In the genomic region with DNA sequence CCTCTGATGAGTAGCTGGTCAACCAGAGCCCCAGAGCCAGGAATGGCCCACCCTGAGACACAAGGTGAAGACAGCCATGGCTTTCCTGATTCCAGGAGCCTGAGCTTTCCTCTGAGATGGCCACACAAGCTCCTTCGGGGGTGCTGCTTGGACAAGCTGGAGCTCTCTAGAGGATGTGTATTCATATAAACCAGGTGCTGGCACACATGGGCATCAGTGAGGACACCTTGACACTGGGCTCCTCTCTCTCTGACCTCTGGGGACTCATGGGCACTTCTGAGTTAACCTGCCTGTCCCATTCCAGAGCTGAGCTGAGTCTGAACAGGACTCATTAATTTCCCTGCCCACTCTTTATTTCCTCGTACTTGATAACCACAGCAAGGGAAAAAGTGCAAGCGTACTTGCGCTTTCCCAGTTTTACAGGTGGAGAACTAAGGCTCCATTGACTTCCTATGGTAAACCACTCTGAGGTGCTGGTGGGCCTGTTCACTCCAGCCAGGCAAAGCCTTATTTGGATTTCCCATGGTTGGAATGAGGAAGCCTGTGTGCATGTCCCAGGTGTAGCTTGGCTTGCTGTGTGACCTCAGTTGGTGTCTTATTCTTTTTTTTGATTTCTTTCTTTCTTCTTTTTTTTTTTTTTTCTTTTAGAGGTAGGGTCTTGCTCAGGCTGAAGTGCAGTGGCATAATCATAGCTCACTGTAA, we compare ENCODE assay signal across 25 cellular contexts. TPM values are rescaled to one million over a fixed set of nuclear protein-coding genes. Genes with fewer than 3 reads are reported as not detected.
DNase-seq lines count a peak whose midpoint lies in the region; ATAC-seq, FAIRE-seq and TF ChIP-seq lines count a peak whose summit lies in the region.
"Had no signal": no experiment of that assay in that cellular context is flagged by ENCODE, and none has a peak within 500 bp of the region (broad histone marks: within the 10 kb centered on the region; RNA-seq: fewer than 3 reads in every experiment).

No MANE protein-coding gene starts in this region.

- no peaks in the 10 kb centered on the region for H4K20me1 ChIP-seq in mammary epithelial cell (ENCODE audit: insufficient read depth, low read length)
- no peaks in the 10 kb centered on the region for H4K20me1 ChIP-seq in GM23248 (ENCODE audit: insufficient read depth)

- H3K9ac ChIP-seq in mammary epithelial cell (ENCODE audit: insufficient read depth, low read length) (no peak overlapping the region), GM23248 (no peak overlapping the region)

- H3K4me3 ChIP-seq in breast epithelium, result no peak overlapping the region
- H3K4me3 ChIP-seq in mammary epithelial cell (replicated peaks in 1 of 3; ENCODE audit: insufficient read depth in 1 of 3, low read depth in 2 of 3, low read length in 3 of 3), result no peak overlapping the region
- no peak overlapping the region for H3K4me3 ChIP-seq in pancreas
- no peak overlapping the region for H3K4me3 ChIP-seq in GM23248
- H3K4me3 ChIP-seq: GM12878, HAP-1 had no signal

- no peak overlapping the region for H3K4me2 ChIP-seq in mammary epithelial cell (ENCODE audit: insufficient read depth, low read depth, low read length)
- H3K4me2 ChIP-seq in GM23248 (ENCODE audit: unreplicated experiment), result no peak overlapping the region

- CTCF ChIA-PET in mammary epithelial cell (lab: Charles Lee; ENCODE audit: low non-redundant PET), result interaction anchor here (0.6 kb wide), 1 partner anchor 39 kb away, joined by 8 read pairs; no protein-coding TSS in a partner anchor

- peak; percentile 24 to 76 (median 66) for ATAC-seq in pancreas
- ATAC-seq in HG03175 (IDR thresholded peaks at IDR 0.05; ENCODE audit: unreplicated experiment), result no peak
- ATAC-seq: CD8-positive, alpha-beta T cell; GM12878 had no signal

- H3K4me1 ChIP-seq in breast epithelium, result no peaks in the 10 kb centered on the region
- no peaks in the 10 kb centered on the region for H3K4me1 ChIP-seq in mammary epithelial cell (ENCODE audit: insufficient read depth, low read length)
- H3K4me1 ChIP-seq in pancreas, result no peaks in the 10 kb centered on the region
- H3K4me1 ChIP-seq in GM23248 (ENCODE audit: insufficient read depth), result peaks cover 5% of the 10 kb centered on the region
- H3K4me1 ChIP-seq: BE2C, Caco-2, HAP-1 had no signal

- intact Hi-C loops in breast epithelium (cut with DNase I; ENCODE audit: low total_unique reads), result no loop called here
- intact Hi-C loops in mammary epithelial cell (cut with micrococcal nuclease), result no loop called here
- intact Hi-C loops in pancreas (cut with DNase I), result no loop called here

- peaks cover 7% of the 10 kb centered on the region for H3F3A ChIP-seq in GM23248 (ENCODE audit: insufficient read depth)

- no peak for TF ChIP-seq POLR2A in breast epithelium (IDR thresholded peaks at IDR 0.05)

- peak in 1 of 2 donors; percentile 42 for DNase-seq in breast epithelium (ENCODE audit: low spot score in 2 of 2)
- no peak for DNase-seq in mammary epithelial cell
- DNase-seq in HT-29 (ENCODE audit: low spot score), result peak; percentile 72
- DNase-seq in SW480 (ENCODE audit: low spot score), result peak; percentile 13
- DNase-seq in pancreas, result no peak
- no peak for DNase-seq in NCI-H2107 (lab: John Stamatoyannopoulos, UW)
- no peak for DNase-seq in GM23248
- DNase-seq: AML-193; BE2C; Caco-2; CD4-positive, CD25-positive, alpha-beta regulatory T cell; CD8-positive, alpha-beta T cell; DMS153; EL; GDM1; GOT3; HFFc6 had no signal

- no TSS peak for BruUV-seq in mammary epithelial cell (replicated peaks; lab: Mats Ljungman, UMichigan)

- H2AFZ ChIP-seq in mammary epithelial cell (ENCODE audit: low read depth, low read length) (no peak overlapping the region), GM23248 (no peak overlapping the region)

- no peak for FAIRE-seq in pancreas (lab: Jason Lieb, UNC)
- FAIRE-seq: A204.1, GM12878, GM18507, H54 had no signal

- H3K9me2 ChIP-seq in GM23248 (ENCODE audit: insufficient read depth), result no peaks in the 10 kb centered on the region; the same call in 1 of the 2 replicates

- 65% methylated on average over 4 of the region's 4 CpGs for WGBS in mammary epithelial cell (ENCODE audit: low coverage, missing lambda C conversion rate)
- WGBS in pancreas, 2 donors, result 77% methylated on average over 4 of the region's 4 CpGs
- WGBS in GM23248 (ENCODE audit: low coverage in 1 of 2, low lambda C conversion rate in 2 of 2, missing lambda C conversion rate in 2 of 2), 2 experiments, result 83 to 87% methylated on average over 4 of the region's 4 CpGs

- H3K79me2 ChIP-seq in mammary epithelial cell (ENCODE audit: insufficient read depth, low read length), result no peaks in the 10 kb centered on the region
- H3K79me2 ChIP-seq in GM23248 (ENCODE audit: insufficient read depth), result no peaks in the 10 kb centered on the region

- H3K27me3 ChIP-seq in breast epithelium, result no peaks in the 10 kb centered on the region
- H3K27me3 ChIP-seq in mammary epithelial cell (ENCODE audit: insufficient read depth, low read length), result no peaks in the 10 kb centered on the region
- H3K27me3 ChIP-seq in pancreas, result no peaks in the 10 kb centered on the region
- H3K27me3 ChIP-seq in GM23248 (replicated peaks; ENCODE audit: insufficient read depth), result no peaks in the 10 kb centered on the region
- H3K27me3 ChIP-seq: BE2C had no signal

- no peaks in the 10 kb centered on the region for H3K36me3 ChIP-seq in breast epithelium
- H3K36me3 ChIP-seq in mammary epithelial cell (ENCODE audit: insufficient read depth, low read length), result no peaks in the 10 kb centered on the region
- H3K36me3 ChIP-seq in pancreas, result no peaks in the 10 kb centered on the region
- no peaks in the 10 kb centered on the region for H3K36me3 ChIP-seq in GM23248 (ENCODE audit: low read depth)
- H3K36me3 ChIP-seq: BE2C, HAP-1 had no signal

- H3K9me3 ChIP-seq in breast epithelium (no peaks in the 10 kb centered on the region), mammary epithelial cell (replicated peaks; ENCODE audit: insufficient read depth, low read length) (no peaks in the 10 kb centered on the region), pancreas (no peaks in the 10 kb centered on the region), GM23248 (ENCODE audit: low read depth) (no peaks in the 10 kb centered on the region)
- H3K9me3 ChIP-seq: BE2C, Caco-2, HAP-1 had no signal

- peak overlapping the region; percentile 9 to 68 for H3K27ac ChIP-seq in breast epithelium
- H3K27ac ChIP-seq in mammary epithelial cell (ENCODE audit: insufficient read depth, low read depth, low read length), result no peak overlapping the region
- peak overlapping the region in 2 of 4 donors; percentile 3 to 34 for H3K27ac ChIP-seq in pancreas
- no peak overlapping the region for H3K27ac ChIP-seq in GM23248
- H3K27ac ChIP-seq: 22Rv1, C4-2B had no signal

- TF ChIP-seq CTCF in breast epithelium (IDR thresholded peaks at IDR 0.05) (no peak), mammary epithelial cell (conservative IDR thresholded peaks at IDR 0.05 in 1 of 2, IDR thresholded peaks at IDR 0.05 in 1 of 2; ENCODE audit: extremely low read depth in 1 of 2, insufficient read depth in 1 of 2, low read depth in 1 of 2, low read length in 2 of 2) (no peak), pancreas (IDR thresholded peaks at IDR 0.05) (no peak)

- in situ Hi-C loops in mammary epithelial cell (cut with MboI; ENCODE audit: low sequenced_read_pairs in 2 of 2) (no loop called here), GM23248 (cut with MboI) (no loop called here)

- dilution Hi-C loops in mammary epithelial cell (cut with HindIII; ENCODE audit: low sequenced_read_pairs), result loop anchor here (5.0 kb wide), 1 partner anchor 38 kb away; no protein-coding TSS in a partner anchor

RNA-seq across cellular contexts. Expression of a gene that starts 25.4 kb away (rescaled TPM):
- total RNA-seq in breast epithelium (under 1 TPM in 2 of 3 donors, not detected in 1; 0.33 to 0.88 TPM), mammary epithelial cell (1 to 10 TPM in 1 of 2 donors, under 1 TPM in 1; 0.67 to 2.0 TPM), pancreas (under 1 TPM; 0.50 to 0.88 (median 0.56) TPM)
- polyA plus RNA-seq in mammary epithelial cell (0.63 TPM), pancreas (1 to 10 TPM; 1.3 to 1.6 TPM), GM23248 (2016; fragmentation: Nextera tagmentation; extraction: Ambion mirVana) (1.0 and 1.1 TPM in 2 replicates)
- polyA minus RNA-seq in mammary epithelial cell, result 15.4 TPM
- 0.29 and 1.7 TPM in 2 replicates for total RNA-seq in HT-29 (2014; rRNA removed; shearing (Covaris generic))
- 0.89 and 1.2 TPM in 2 replicates for total RNA-seq in GM23248 (2014; rRNA removed; shearing (Covaris generic))
- total RNA-seq: Caco-2; CD4-positive, CD25-positive, alpha-beta regulatory T cell; CD8-positive, alpha-beta T cell; GM12878 had no signal

Comparison
In these comparisons a context has a peak if more than half of its experiments do, and no peak if none do; other contexts are left out.
1. H3K27ac ChIP-seq: peak in breast epithelium (2 of 2); none in mammary epithelial cell (single experiment) and GM23248 (single experiment).
2. DNase-seq: peak in HT-29 (single experiment) and SW480 (single experiment); none in mammary epithelial cell (single experiment), pancreas (0 of 6), NCI-H2107 (single experiment) and GM23248 (single experiment).